Comparison of ENCODE assay signal across 1 cellular context in genomic region chr3:32493437-32494414, GRCh38.
TF ChIP-seq lines count a peak whose summit lies in the region.

No MANE protein-coding gene starts in this region.

TF ChIP-seq in K562, 482 proteins besides CTCF, POLR2A, EP300 and RAD21:
- TF ChIP-seq, protein P1, sequence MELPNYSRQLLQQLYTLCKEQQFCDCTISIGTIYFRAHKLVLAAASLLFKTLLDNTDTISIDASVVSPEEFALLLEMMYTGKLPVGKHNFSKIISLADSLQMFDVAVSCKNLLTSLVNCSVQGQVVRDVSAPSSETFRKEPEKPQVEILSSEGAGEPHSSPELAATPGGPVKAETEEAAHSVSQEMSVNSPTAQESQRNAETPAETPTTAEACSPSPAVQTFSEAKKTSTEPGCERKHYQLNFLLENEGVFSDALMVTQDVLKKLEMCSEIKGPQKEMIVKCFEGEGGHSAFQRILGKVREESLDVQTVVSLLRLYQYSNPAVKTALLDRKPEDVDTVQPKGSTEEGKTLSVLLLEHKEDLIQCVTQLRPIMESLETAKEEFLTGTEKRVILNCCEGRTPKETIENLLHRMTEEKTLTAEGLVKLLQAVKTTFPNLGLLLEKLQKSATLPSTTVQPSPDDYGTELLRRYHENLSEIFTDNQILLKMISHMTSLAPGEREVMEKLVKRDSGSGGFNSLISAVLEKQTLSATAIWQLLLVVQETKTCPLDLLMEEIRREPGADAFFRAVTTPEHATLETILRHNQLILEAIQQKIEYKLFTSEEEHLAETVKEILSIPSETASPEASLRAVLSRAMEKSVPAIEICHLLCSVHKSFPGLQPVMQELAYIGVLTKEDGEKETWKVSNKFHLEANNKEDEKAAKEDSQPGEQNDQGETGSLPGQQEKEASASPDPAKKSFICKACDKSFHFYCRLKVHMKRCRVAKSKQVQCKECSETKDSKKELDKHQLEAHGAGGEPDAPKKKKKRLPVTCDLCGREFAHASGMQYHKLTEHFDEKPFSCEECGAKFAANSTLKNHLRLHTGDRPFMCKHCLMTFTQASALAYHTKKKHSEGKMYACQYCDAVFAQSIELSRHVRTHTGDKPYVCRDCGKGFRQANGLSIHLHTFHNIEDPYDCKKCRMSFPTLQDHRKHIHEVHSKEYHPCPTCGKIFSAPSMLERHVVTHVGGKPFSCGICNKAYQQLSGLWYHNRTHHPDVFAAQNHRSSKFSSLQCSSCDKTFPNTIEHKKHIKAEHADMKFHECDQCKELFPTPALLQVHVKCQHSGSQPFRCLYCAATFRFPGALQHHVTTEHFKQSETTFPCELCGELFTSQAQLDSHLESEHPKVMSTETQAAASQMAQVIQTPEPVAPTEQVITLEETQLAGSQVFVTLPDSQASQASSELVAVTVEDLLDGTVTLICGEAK (IDR thresholded peaks at IDR 0.05) = 0 out of 2 replicates have a peak, but pooled peaks have one; percentile 7
- TF ChIP-seq, protein P1 (CRISPR knock-in tag; IDR thresholded peaks at IDR 0.05) = no peak
- TF ChIP-seq CTBP1 (IDR thresholded peaks at IDR 0.05; ENCODE audit: borderline replicate concordance) = peak; percentile 29; the same call in 1 of the 2 replicates
- no peak for TF ChIP-seq ZFP1 (CRISPR knock-in tag; IDR thresholded peaks at IDR 0.05)
- TF ChIP-seq, protein P2, sequence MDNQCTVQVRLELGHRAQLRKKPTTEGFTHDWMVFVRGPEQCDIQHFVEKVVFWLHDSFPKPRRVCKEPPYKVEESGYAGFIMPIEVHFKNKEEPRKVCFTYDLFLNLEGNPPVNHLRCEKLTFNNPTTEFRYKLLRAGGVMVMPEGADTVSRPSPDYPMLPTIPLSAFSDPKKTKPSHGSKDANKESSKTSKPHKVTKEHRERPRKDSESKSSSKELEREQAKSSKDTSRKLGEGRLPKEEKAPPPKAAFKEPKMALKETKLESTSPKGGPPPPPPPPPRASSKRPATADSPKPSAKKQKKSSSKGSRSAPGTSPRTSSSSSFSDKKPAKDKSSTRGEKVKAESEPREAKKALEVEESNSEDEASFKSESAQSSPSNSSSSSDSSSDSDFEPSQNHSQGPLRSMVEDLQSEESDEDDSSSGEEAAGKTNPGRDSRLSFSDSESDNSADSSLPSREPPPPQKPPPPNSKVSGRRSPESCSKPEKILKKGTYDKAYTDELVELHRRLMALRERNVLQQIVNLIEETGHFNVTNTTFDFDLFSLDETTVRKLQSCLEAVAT (IDR thresholded peaks at IDR 0.05) = 0 out of 4 replicates have a peak, but pooled peaks of 1 of the 2 experiments have one; percentile 40
- TF ChIP-seq DPF2 (IDR thresholded peaks at IDR 0.05) = peak; percentile 56; the same call in 1 of the 2 replicates
- no peak for TF ChIP-seq ERF (CRISPR knock-in tag; IDR thresholded peaks at IDR 0.05)
- TF ChIP-seq AFF4 (CRISPR knock-in tag; IDR thresholded peaks at IDR 0.05) = no peak
- TF ChIP-seq MEIS2 (IDR thresholded peaks at IDR 0.05; ENCODE audit: partially characterized antibody) = peak; percentile 5
- TF ChIP-seq JUN (IDR thresholded peaks at IDR 0.05; ENCODE audit: borderline replicate concordance, low read depth, low read length) = peak; percentile 23; the same call in 1 of the 2 replicates
- no peak for TF ChIP-seq JUN (CRISPR knock-in tag; IDR thresholded peaks at IDR 0.05; ENCODE audit: borderline replicate concordance)
- TF ChIP-seq PBX2 (CRISPR knock-in tag; IDR thresholded peaks at IDR 0.05; ENCODE audit: low read depth) = no peak
- 0 out of 2 replicates have a peak, but pooled peaks have one; percentile 22 for TF ChIP-seq PBX2 (tag; conservative IDR thresholded peaks at IDR 0.05; ENCODE audit: low read depth)
- TF ChIP-seq KDM1A (IDR thresholded peaks at IDR 0.05) = peak; percentile 76 to 80
- TF ChIP-seq FOSL1 (tag; conservative IDR thresholded peaks at IDR 0.05) = peak; percentile 90
- 0 out of 2 replicates have a peak, but pooled peaks have one; percentile 27 for TF ChIP-seq SMARCA5 (IDR thresholded peaks at IDR 0.05)
- peak in 1 of 2 experiments; percentile 59; a peak in 1 of 4 replicates for TF ChIP-seq RCOR1 (IDR thresholded peaks at IDR 0.05; ENCODE audit: borderline replicate concordance in 1 of 2, low read depth in 2 of 2, low read length in 2 of 2)
- TF ChIP-seq CHCHD3 (CRISPR knock-in tag; IDR thresholded peaks at IDR 0.05) = no peak
- peak; percentile 67 for TF ChIP-seq EGR1 (conservative IDR thresholded peaks at IDR 0.05)
- peak; percentile 34 for TF ChIP-seq NCOA4 (IDR thresholded peaks at IDR 0.05; ENCODE audit: partially characterized antibody)
- TF ChIP-seq FUS (optimal IDR thresholded peaks at IDR 0.05; ENCODE audit: low read depth, low read length) = no peak
- TF ChIP-seq SMARCE1 (IDR thresholded peaks at IDR 0.05) = peak; percentile 74
- peak; percentile 85 for TF ChIP-seq JUND (IDR thresholded peaks at IDR 0.05; ENCODE audit: borderline replicate concordance, low read depth, low read length)
- peak; percentile 58; the same call in 1 of the 3 replicates for TF ChIP-seq JUND (tag; IDR thresholded peaks at IDR 0.05; ENCODE audit: borderline replicate concordance, low read depth, low read length)
- TF ChIP-seq CBFA2T3 (IDR thresholded peaks at IDR 0.05) = peak; percentile 53
- no peak for TF ChIP-seq FOXM1 (IDR thresholded peaks at IDR 0.05; ENCODE audit: low read depth)
- TF ChIP-seq FOXM1 (CRISPR knock-in tag; IDR thresholded peaks at IDR 0.05; ENCODE audit: low read depth) = no peak
- TF ChIP-seq NUFIP1 (IDR thresholded peaks at IDR 0.05; ENCODE audit: partially characterized antibody) = no peak
- TF ChIP-seq HDAC1 (IDR thresholded peaks at IDR 0.05) = peak in 1 of 2 experiments; percentile 59; a peak in 1 of 4 replicates
- peak; percentile 68 for TF ChIP-seq ARID1B (IDR thresholded peaks at IDR 0.05)
- TF ChIP-seq SMARCA4 (IDR thresholded peaks at IDR 0.05) = peak; percentile 66
- no peak for TF ChIP-seq SREBF1 (IDR thresholded peaks at IDR 0.05; ENCODE audit: borderline replicate concordance, low read depth, low read length)
- peak; percentile 5; the same call in 1 of the 2 replicates for TF ChIP-seq OTX1 (CRISPR knock-in tag; IDR thresholded peaks at IDR 0.05)
- TF ChIP-seq LARP7 (IDR thresholded peaks at IDR 0.05) = 0 out of 2 replicates have a peak, but pooled peaks have one; percentile 25
- peak; percentile 80 to 94; a peak in 3 of 4 replicates for TF ChIP-seq SRF (CRISPR knock-in tag; IDR thresholded peaks at IDR 0.05)
